Comparison of ENCODE assay signal across 26 cellular contexts in genomic region chr14:82647088-82647697, GRCh38.
"Had no signal": no experiment of that assay in that cellular context is flagged by ENCODE, and none has a peak within 500 bp of the region (broad histone marks: within the 10 kb centered on the region; RNA-seq: fewer than 3 reads in every experiment).

No MANE protein-coding gene starts in this region.

- H3K27me3 ChIP-seq: pancreas, stomach, tibial nerve, vagina had no signal

- H3K27ac ChIP-seq: left ventricle myocardium inferior, pancreas, prostate gland, skin epidermis, stomach, thoracic aorta, tibial nerve, vagina had no signal

- DNase-seq: hypothalamus; immature natural killer cell; kidney; left colon; left ventricle myocardium inferior; mammary epithelial cell; mesenchymal stem cell; naive thymus-derived CD8-positive, alpha-beta T cell; nucleus accumbens; pancreas; posterior cingulate gyrus; retina; right cardiac atrium; stimulated activated CD4-positive, alpha-beta T cell treated with anti-CD3 and anti-CD28 coated beads, Interleukin-12 subunit alpha, Interleukin-12 subunit beta, amount 100 ng/mL, for 4 hours; stimulated activated CD4-positive, alpha-beta T cell treated with anti-CD3 and anti-CD28 coated beads, Interleukin-15, amount 100 ng/mL, for 24 hours; stimulated activated CD4-positive, alpha-beta T cell treated with anti-CD3 and anti-CD28 coated beads, Interleukin-2, amount 100 ng/mL, for 24 hours; stimulated activated CD4-positive, alpha-beta T cell treated with anti-CD3 and anti-CD28 coated beads, Interleukin-4, amount 100 ng/mL, for 1 hour; stimulated activated naive B cell treated with anti-CD40 and anti-IgM and Interleukin-4, amounts not matched to agents 10 μg/mL and 1 μg/mL and 100 μg/mL, for 72 hours; stimulated activated naive CD8-positive, alpha-beta T cell treated with anti-CD3 and anti-CD28 coated beads, Interleukin-15, Interleukin-2, amounts not matched to agents 100 U/mL and 50 U/mL, for 24 hours; stomach had no signal

- ATAC-seq: left colon; naive thymus-derived CD8-positive, alpha-beta T cell; pancreas; right cardiac atrium; sciatic nerve; stimulated activated naive B cell treated with anti-CD40 and anti-IgM and Interleukin-4, amounts not matched to agents 10 μg/mL and 1 μg/mL and 100 μg/mL, for 72 hours; stimulated activated naive CD8-positive, alpha-beta T cell treated with anti-CD3 and anti-CD28 coated beads, Interleukin-15, Interleukin-2, amounts not matched to agents 100 U/mL and 50 U/mL, for 24 hours had no signal

- H3K9me3 ChIP-seq: pancreas, prostate gland, stomach, thoracic aorta, vagina had no signal

- H3K36me3 ChIP-seq: left ventricle myocardium inferior, pancreas, prostate gland, stomach, thoracic aorta, tibial nerve, vagina had no signal

- H3K4me3 ChIP-seq: left ventricle myocardium inferior, pancreas, prostate gland, skin epidermis, stomach, thoracic aorta, tibial nerve, vagina had no signal

- H3K4me1 ChIP-seq: left ventricle myocardium inferior, pancreas, prostate gland, stomach, tibial nerve, vagina had no signal
